ENCODE assay signal across 1 cellular context in genomic region chr17:8118769-8119574, GRCh38.
A peak's percentile ranks its signal among the peaks of the same experiment; 100 is the strongest.
TF ChIP-seq lines count a peak whose summit lies in the region.

No MANE protein-coding gene starts in this region.

TF ChIP-seq in K562, 482 proteins besides CTCF, POLR2A, EP300 and RAD21 (continued from another document and continues in another):
- no peak for TF ChIP-seq CCNT2 (IDR thresholded peaks at IDR 0.05; ENCODE audit: borderline replicate concordance, extremely low read depth, insufficient read length, low read depth, low read length)
- TF ChIP-seq MEF2A (IDR thresholded peaks at IDR 0.05; ENCODE audit: control insufficient read depth, low read depth, low read length), result no peak
- TF ChIP-seq BDP1 (IDR thresholded peaks at IDR 0.05; ENCODE audit: insufficient read depth, insufficient read length), result peak; percentile 74
- TF ChIP-seq TAF7 (tag; IDR thresholded peaks at IDR 0.05), result no peak
- TF ChIP-seq HDAC1 (IDR thresholded peaks at IDR 0.05), result peak in 1 of 2 experiments; percentile 73; a peak in 1 of 4 replicates
- TF ChIP-seq ZC3H11A (IDR thresholded peaks at IDR 0.05; ENCODE audit: low read depth, low read length), result no peak
- TF ChIP-seq GATA2 (CRISPR knock-in tag; IDR thresholded peaks at IDR 0.05), result no peak
- no peak for TF ChIP-seq HNRNPL (IDR thresholded peaks at IDR 0.05; ENCODE audit: low read depth, low read length)
- TF ChIP-seq MBD2 (IDR thresholded peaks at IDR 0.05; ENCODE audit: borderline replicate concordance, low read depth), result no peak
- TF ChIP-seq NR2F6 (CRISPR knock-in tag; IDR thresholded peaks at IDR 0.05), result no peak
- peak in 1 of 2 experiments; percentile 54; a peak in 1 of 4 replicates for TF ChIP-seq MAZ (CRISPR knock-in tag; conservative IDR thresholded peaks at IDR 0.05 in 1 of 2, IDR thresholded peaks at IDR 0.05 in 1 of 2)
- TF ChIP-seq RBFOX2 (IDR thresholded peaks at IDR 0.05; ENCODE audit: low read depth, low read length), result no peak
- peak; percentile 82 for TF ChIP-seq PRDM10 (IDR thresholded peaks at IDR 0.05; ENCODE audit: partially characterized antibody)
- TF ChIP-seq ETV1 (tag; conservative IDR thresholded peaks at IDR 0.05; ENCODE audit: low read depth), result 0 out of 2 replicates have a peak, but pooled peaks have one; percentile 12
- TF ChIP-seq ZNF592 (IDR thresholded peaks at IDR 0.05), result peak; percentile 82
- TF ChIP-seq SOX6 (IDR thresholded peaks at IDR 0.05), result no peak
- peak; percentile 97 for TF ChIP-seq BRD9 (IDR thresholded peaks at IDR 0.05; ENCODE audit: low read depth, partially characterized antibody)
- no peak; the same call in 1 of the 2 replicates for TF ChIP-seq HMGXB4 (CRISPR knock-in tag; IDR thresholded peaks at IDR 0.05)
- peak; percentile 31 for TF ChIP-seq BRF1 (IDR thresholded peaks at IDR 0.05; ENCODE audit: borderline replicate concordance, extremely low read depth, insufficient read length)
- TF ChIP-seq CC2D1A (IDR thresholded peaks at IDR 0.05), result 0 out of 2 replicates have a peak, but pooled peaks have one; percentile 30
- peak; percentile 90 for TF ChIP-seq BRD4 (IDR thresholded peaks at IDR 0.05)
- TF ChIP-seq SMARCC2 (IDR thresholded peaks at IDR 0.05; ENCODE audit: low read depth), result no peak
- TF ChIP-seq KAT8 (IDR thresholded peaks at IDR 0.05; ENCODE audit: low read depth), result no peak
- TF ChIP-seq POLR2H (tag; IDR thresholded peaks at IDR 0.05; ENCODE audit: low read depth), result peak; percentile 99
- TF ChIP-seq ZNF318 (IDR thresholded peaks at IDR 0.05; ENCODE audit: borderline replicate concordance in 1 of 2, low read depth in 1 of 2), result no peak
- TF ChIP-seq TEAD4 (IDR thresholded peaks at IDR 0.05; ENCODE audit: low read length), result peak; percentile 73
- TF ChIP-seq TEAD4 (CRISPR knock-in tag; IDR thresholded peaks at IDR 0.05; ENCODE audit: borderline replicate concordance), result no peak
- peak; percentile 31; the same call in 1 of the 2 replicates for TF ChIP-seq GABPB1 (CRISPR knock-in tag; IDR thresholded peaks at IDR 0.05)
- TF ChIP-seq POLR3A (IDR thresholded peaks at IDR 0.05; ENCODE audit: borderline replicate concordance, extremely low read depth, insufficient read depth, insufficient read length), result peak; percentile 92
- no peak for TF ChIP-seq EHMT2 (IDR thresholded peaks at IDR 0.05)
- TF ChIP-seq TSC22D4 (tag; IDR thresholded peaks at IDR 0.05), result no peak
- 0 out of 2 replicates have a peak, but pooled peaks have one; percentile 6 for TF ChIP-seq ZBTB7A (IDR thresholded peaks at IDR 0.05; ENCODE audit: borderline replicate concordance, control insufficient read depth, low read depth, low read length)
- TF ChIP-seq ZKSCAN8 (CRISPR knock-in tag; IDR thresholded peaks at IDR 0.05), result no peak
- TF ChIP-seq UBTF (IDR thresholded peaks at IDR 0.05; ENCODE audit: borderline replicate concordance in 1 of 2, low read depth in 2 of 2, low read length in 2 of 2), result 0 out of 4 replicates have a peak, but pooled peaks of 1 of the 2 experiments have one; percentile 27
- 0 out of 4 replicates have a peak, but pooled peaks of 1 of the 2 experiments have one; percentile 23 for TF ChIP-seq ZNF639 (CRISPR knock-in tag; conservative IDR thresholded peaks at IDR 0.05 in 1 of 2, IDR thresholded peaks at IDR 0.05 in 1 of 2)
- TF ChIP-seq NFATC3 (IDR thresholded peaks at IDR 0.05), result 0 out of 2 replicates have a peak, but pooled peaks have one; percentile 12
- TF ChIP-seq TBL1XR1 (IDR thresholded peaks at IDR 0.05; ENCODE audit: low read length in 2 of 2), result peak in 1 of 2 experiments; percentile 87; a peak in 1 of 4 replicates
- 0 out of 2 replicates have a peak, but pooled peaks have one; percentile 32 for TF ChIP-seq CXXC5 (CRISPR knock-in tag; IDR thresholded peaks at IDR 0.05)
- TF ChIP-seq NFIX (CRISPR knock-in tag; IDR thresholded peaks at IDR 0.05; ENCODE audit: low read depth), result no peak
